ENCODE assay signal across 8 cellular contexts in genomic region chr11:128521697-128522062, GRCh38.
DNase-seq lines count a peak whose midpoint lies in the region; ATAC-seq and TF ChIP-seq lines count a peak whose summit lies in the region.

No MANE protein-coding gene starts in this region.

- peak overlapping the region; percentile 80 for H4K8ac ChIP-seq in mesenchymal stem cell (ENCODE audit: low read length)

- H3K4me1 ChIP-seq in mesenchymal stem cell (ENCODE audit: control insufficient read depth, insufficient read depth, low read depth, low read length) = peaks cover 10% of the 10 kb centered on the region

- peaks cover 1% of the 10 kb centered on the region for H3K79me1 ChIP-seq in mesenchymal stem cell (replicated peaks; ENCODE audit: low read length, poor library complexity, severe bottlenecking)

- CTCF ChIA-PET in Calu3 (lab: Charles Lee) = no interaction called here

- intact Hi-C loops in Calu3 (cut with micrococcal nuclease; ENCODE audit: unreplicated experiment) = loop anchor here (5.0 to 10.0 kb wide), 3 partner anchors 54 to 349 kb away; no protein-coding TSS in a partner anchor

- peaks cover 29% of the 10 kb centered on the region for H3K36me3 Mint-ChIP-seq in Calu3 (ENCODE audit: insufficient read depth, unreplicated experiment)
- no peaks in the 10 kb centered on the region for H3K36me3 Mint-ChIP-seq in chondrocyte (ENCODE audit: low read depth)

- TF ChIP-seq CTCF in Calu3 (IDR thresholded peaks at IDR 0.05; ENCODE audit: unreplicated experiment) (no peak), LNCaP clone FGC (IDR thresholded peaks at IDR 0.05; ENCODE audit: control insufficient read depth, extremely low read depth, insufficient read depth) (no peak), chondrocyte (IDR thresholded peaks at IDR 0.05) (no peak)

- peak overlapping the region; percentile 58 for H2AK5ac ChIP-seq in mesenchymal stem cell (ENCODE audit: low read length, severe bottlenecking)

- no peaks in the 10 kb centered on the region for H3K27me3 ChIP-seq in mesenchymal stem cell (ENCODE audit: control insufficient read depth in 1 of 2, insufficient read depth in 1 of 2, low read length in 2 of 2)

- peak overlapping the region; percentile 98 for H2BK5ac ChIP-seq in mesenchymal stem cell (ENCODE audit: low read depth, low read length, poor library complexity, severe bottlenecking)

- H3K27ac ChIP-seq in mesenchymal stem cell (ENCODE audit: low read length, poor library complexity, severe bottlenecking) = peak overlapping the region; percentile 95

- H2BK120ac ChIP-seq in mesenchymal stem cell (ENCODE audit: low read depth, low read length) = peak overlapping the region; percentile 54

- H3K4me3 Mint-ChIP-seq in Calu3 (ENCODE audit: low read depth, unreplicated experiment) (peak overlapping the region; percentile 76), chondrocyte (ENCODE audit: unreplicated experiment) (peak overlapping the region; percentile 91)

- ATAC-seq in HG03354 (IDR thresholded peaks at IDR 0.05; ENCODE audit: poor library complexity, severe bottlenecking, unreplicated experiment) = no peak

- H3K27ac Mint-ChIP-seq in Calu3 (ENCODE audit: unreplicated experiment) = peak overlapping the region; percentile 65
- H3K27ac Mint-ChIP-seq in chondrocyte (ENCODE audit: unreplicated experiment) = peak overlapping the region; percentile 95

- H3K23ac ChIP-seq in mesenchymal stem cell (ENCODE audit: low read length in 2 of 2) = peak overlapping the region in 1 of 2 experiments; percentile 92

- peak overlapping the region; percentile 71 to 97 for H3K18ac ChIP-seq in mesenchymal stem cell (ENCODE audit: low read depth in 1 of 2, low read length in 2 of 2)

- H4K91ac ChIP-seq in mesenchymal stem cell (ENCODE audit: low read length) = peak overlapping the region; percentile 43

- H3K9ac ChIP-seq in mesenchymal stem cell (ENCODE audit: low read length) = peak overlapping the region; percentile 99

- BruUV-seq in Calu3 (replicated peaks; lab: Mats Ljungman, UMichigan) = no TSS peak

- H3K36me3 ChIP-seq in mesenchymal stem cell (ENCODE audit: control insufficient read depth in 1 of 2, insufficient read depth in 2 of 2, low read depth in 1 of 2, low read length in 2 of 2) = peaks cover 0 to 10% of the 10 kb centered on the region in 2 experiments

- H3K9me3 Mint-ChIP-seq in Calu3 (ENCODE audit: low read depth, unreplicated experiment) (no peaks in the 10 kb centered on the region), chondrocyte (ENCODE audit: low read depth) (no peaks in the 10 kb centered on the region)

- peak overlapping the region; percentile 56 for H3K4me3 ChIP-seq in LNCaP clone FGC (ENCODE audit: low read depth, low read length)
- H3K4me3 ChIP-seq in mesenchymal stem cell (ENCODE audit: insufficient read depth in 1 of 2, low read depth in 1 of 2, low read length in 2 of 2) = peak overlapping the region; percentile 88 to 93

- H3K9me3 ChIP-seq in mesenchymal stem cell (ENCODE audit: control insufficient read depth, low read length) = no peaks in the 10 kb centered on the region

- peak overlapping the region; percentile 75 to 87 for H3K4ac ChIP-seq in mesenchymal stem cell (ENCODE audit: low read depth in 1 of 2, low read length in 2 of 2)

- H3K4me1 Mint-ChIP-seq in Calu3 (ENCODE audit: low read depth, unreplicated experiment) (peaks cover 54% of the 10 kb centered on the region), chondrocyte (ENCODE audit: low read depth) (peaks cover 73% of the 10 kb centered on the region)

- no peak overlapping the region for H2AFZ ChIP-seq in mesenchymal stem cell (ENCODE audit: low read depth, low read length)

- under 1% methylated on average over 15 of the region's 19 CpGs for WGBS in mesenchymal stem cell

- peak overlapping the region; percentile 82 for H3K4me2 ChIP-seq in mesenchymal stem cell (ENCODE audit: low read length, poor library complexity, severe bottlenecking)

- DNase-seq in Calu3 = no peak
- DNase-seq in LNCaP clone FGC (ENCODE audit: low read depth) = no peak
- no peak for DNase-seq in chondrocyte (ENCODE audit: low spot score)
- DNase-seq in mesenchymal stem cell = peak; percentile 58
- DNase-seq in KG1 (lab: John Stamatoyannopoulos, UW) = no peak
- no peak for DNase-seq in NCI-H345 treated with DMSO at 0.1 percent for 48 hours (lab: John Stamatoyannopoulos, UW; ENCODE audit: unreplicated experiment)
- no peak for DNase-seq in HPDE6-E6E7 (ENCODE audit: extremely low spot score)

- peak overlapping the region; percentile 74 to 86 for H3K14ac ChIP-seq in mesenchymal stem cell (ENCODE audit: low read length in 2 of 2)

- no peaks in the 10 kb centered on the region for H3K27me3 Mint-ChIP-seq in Calu3 (ENCODE audit: unreplicated experiment)
- no peaks in the 10 kb centered on the region for H3K27me3 Mint-ChIP-seq in chondrocyte (ENCODE audit: low read depth)

- H2BK15ac ChIP-seq in mesenchymal stem cell (ENCODE audit: low read depth, poor library complexity, severe bottlenecking) = peak overlapping the region; percentile 23

- peak overlapping the region in 1 of 2 experiments; percentile 66 for H2BK12ac ChIP-seq in mesenchymal stem cell (ENCODE audit: low read length in 2 of 2)
